Comparison of ENCODE assay signal across 9 cellular contexts in the genomic region with DNA sequence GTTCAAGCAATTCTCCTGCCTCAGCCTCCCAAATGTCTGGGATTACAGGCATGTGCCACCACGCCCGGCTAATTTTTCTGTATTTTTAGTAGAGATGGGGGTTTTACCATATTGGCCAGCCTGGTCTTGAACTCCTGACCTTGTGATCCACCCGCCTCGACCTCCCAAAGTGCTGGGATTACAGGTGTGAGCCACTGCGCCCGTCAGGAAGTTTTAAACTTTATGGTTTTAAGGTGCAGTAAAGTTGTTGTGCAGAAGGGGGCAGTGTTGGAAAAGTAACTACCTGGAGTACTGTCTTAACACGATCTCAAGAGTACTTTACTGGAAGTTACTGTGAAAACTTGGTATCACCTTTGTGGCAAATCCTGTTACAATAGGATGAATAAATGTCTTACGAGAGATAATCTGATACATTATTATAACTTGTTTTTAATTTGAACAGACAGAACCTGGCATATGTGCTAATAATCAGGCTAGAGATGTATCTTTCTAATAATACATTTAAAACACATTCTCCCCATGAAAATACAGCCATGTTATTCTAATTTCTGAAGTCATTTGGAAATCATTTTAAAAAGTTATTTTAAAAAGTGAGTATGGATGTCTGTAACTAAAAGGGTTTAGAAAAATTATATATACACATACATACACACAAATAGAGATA. TPM values are rescaled to one million over a fixed set of nuclear protein-coding genes. Genes with fewer than 3 reads are reported as not detected.
DNase-seq lines count a peak whose midpoint lies in the region; ATAC-seq, FAIRE-seq and TF ChIP-seq lines count a peak whose summit lies in the region.
"Had no signal": no experiment of that assay in that cellular context is flagged by ENCODE, and none has a peak within 500 bp of the region (broad histone marks: within the 10 kb centered on the region; RNA-seq: fewer than 3 reads in every experiment).

No MANE protein-coding gene starts in this region.

- no peaks in the 10 kb centered on the region for H3K4me1 ChIP-seq in SJSA1 (replicated peaks)
- H3K4me1 ChIP-seq in small intestine (ENCODE audit: control insufficient read depth in 2 of 2, insufficient read depth in 1 of 2, low read depth in 1 of 2, low read length in 1 of 2), result no peaks in the 10 kb centered on the region

- H3K27ac ChIP-seq in SJSA1, result no peak overlapping the region
- H3K27ac ChIP-seq in small intestine (ENCODE audit: low read depth in 1 of 2, low read length in 1 of 2), result no peak overlapping the region
- H3K27ac ChIP-seq: epithelial cell of prostate had no signal

- ATAC-seq in left ventricle myocardium superior (peak; percentile 51), HG02970 (IDR thresholded peaks at IDR 0.05; ENCODE audit: low FRiP score, unreplicated experiment) (no peak), GM21717 (IDR thresholded peaks at IDR 0.05; ENCODE audit: unreplicated experiment) (no peak)

- no peaks in the 10 kb centered on the region for H3K27me3 Mint-ChIP-seq in activated naive CD8-positive, alpha-beta T cell treated with anti-CD3 and anti-CD28 coated beads for 36 hours

- WGBS in small intestine, 3 donors, result 2 to 5% (median 5%) methylated on average over 8 of the region's 8 CpGs

- H3K36me3 ChIP-seq in SJSA1, result no peaks in the 10 kb centered on the region
- H3K36me3 ChIP-seq in small intestine (ENCODE audit: control insufficient read depth in 2 of 2, insufficient read depth in 2 of 2, low read length in 2 of 2), result no peaks in the 10 kb centered on the region

- H3K27ac Mint-ChIP-seq in activated naive CD8-positive, alpha-beta T cell treated with anti-CD3 and anti-CD28 coated beads for 36 hours, result no peak overlapping the region

- H3K9me3 Mint-ChIP-seq in activated naive CD8-positive, alpha-beta T cell treated with anti-CD3 and anti-CD28 coated beads for 36 hours, result no peaks in the 10 kb centered on the region

- H3K4me3 Mint-ChIP-seq in activated naive CD8-positive, alpha-beta T cell treated with anti-CD3 and anti-CD28 coated beads for 36 hours, result no peak overlapping the region

- POLR2A ChIA-PET in GM10248 (lab: Yijun Ruan, JAX), result no interaction called here

- H3K9me3 ChIP-seq in SJSA1 (replicated peaks) (no peaks in the 10 kb centered on the region), small intestine (ENCODE audit: control insufficient read depth, low read depth) (no peaks in the 10 kb centered on the region)

- peaks cover 6% of the 10 kb centered on the region for H3K4me1 Mint-ChIP-seq in activated naive CD8-positive, alpha-beta T cell treated with anti-CD3 and anti-CD28 coated beads for 36 hours

- DNase-seq in GM10248 (ENCODE audit: extremely low spot score), result peak; percentile 50
- DNase-seq in KG1 (lab: John Stamatoyannopoulos, UW), result peak; percentile 31
- peak; percentile 47 for DNase-seq in SJSA1 (ENCODE audit: low read depth in 1 of 2, low spot score in 2 of 2)
- peak; percentile 36 for DNase-seq in activated naive CD8-positive, alpha-beta T cell treated with anti-CD3 and anti-CD28 coated beads for 36 hours
- no peak for DNase-seq in left ventricle myocardium superior
- DNase-seq in small intestine, result peak; percentile 71

- peak; percentile 65 for TF ChIP-seq CTCF in GM10248 (IDR thresholded peaks at IDR 0.05; ENCODE audit: control extremely low read depth, extremely low read depth, low read depth, missing control alignments)

- H3K4me3 ChIP-seq in SJSA1 (no peak overlapping the region), small intestine (ENCODE audit: low read depth in 1 of 2, low read length in 2 of 2) (no peak overlapping the region)

- CTCF ChIA-PET in GM10248 (lab: Yijun Ruan, JAX), result interaction anchor here (0.9 to 4.0 kb wide), 17 partner anchors 8 to 1252 kb away, joined by 3 to 28 read pairs (median 4); partner anchors contain the start of gene SPDYA

- H3K36me3 Mint-ChIP-seq in activated naive CD8-positive, alpha-beta T cell treated with anti-CD3 and anti-CD28 coated beads for 36 hours, result no peaks in the 10 kb centered on the region

- intact Hi-C loops in left ventricle myocardium superior (cut with micrococcal nuclease), result no loop called here

- H3K27me3 ChIP-seq in SJSA1 (replicated peaks), result no peaks in the 10 kb centered on the region; the same call in 1 of the 2 replicates
- no peaks in the 10 kb centered on the region for H3K27me3 ChIP-seq in small intestine (ENCODE audit: control insufficient read depth in 2 of 2, insufficient read depth in 2 of 2, low read length in 2 of 2)

- no peak for FAIRE-seq in small intestine (lab: Jason Lieb, UNC)

RNA-seq across cellular contexts. Expression of gene SPDYA, which starts 10.8 kb away (rescaled TPM):
- total RNA-seq in SJSA1 (2014; rRNA removed; shearing (Covaris generic)), result 0.24 and 0.28 TPM in 2 replicates
- total RNA-seq in activated naive CD8-positive, alpha-beta T cell treated with anti-CD3 and anti-CD28 coated beads for 36 hours, result under 1 TPM; 0.40 to 0.85 TPM
- 0.15 TPM for total RNA-seq in left ventricle myocardium superior
- polyA plus RNA-seq in small intestine, result under 1 TPM in 1 of 3 donors, not detected in 2; 0.06 TPM

RNA-seq across cellular contexts. Expression of gene TRMT61B, which starts 48.7 kb away (rescaled TPM):
- 14.6 and 16.6 TPM in 2 replicates for total RNA-seq in SJSA1 (2014; rRNA removed; shearing (Covaris generic))
- 10 to 100 TPM; 18.9 to 20.6 TPM for total RNA-seq in activated naive CD8-positive, alpha-beta T cell treated with anti-CD3 and anti-CD28 coated beads for 36 hours
- total RNA-seq in left ventricle myocardium superior, result 24.7 TPM
- polyA plus RNA-seq in small intestine, result 10 to 100 TPM; 21.7 to 58.8 (median 31.1) TPM
